9 cellular contexts compared by ENCODE assay signal in the genomic region with DNA sequence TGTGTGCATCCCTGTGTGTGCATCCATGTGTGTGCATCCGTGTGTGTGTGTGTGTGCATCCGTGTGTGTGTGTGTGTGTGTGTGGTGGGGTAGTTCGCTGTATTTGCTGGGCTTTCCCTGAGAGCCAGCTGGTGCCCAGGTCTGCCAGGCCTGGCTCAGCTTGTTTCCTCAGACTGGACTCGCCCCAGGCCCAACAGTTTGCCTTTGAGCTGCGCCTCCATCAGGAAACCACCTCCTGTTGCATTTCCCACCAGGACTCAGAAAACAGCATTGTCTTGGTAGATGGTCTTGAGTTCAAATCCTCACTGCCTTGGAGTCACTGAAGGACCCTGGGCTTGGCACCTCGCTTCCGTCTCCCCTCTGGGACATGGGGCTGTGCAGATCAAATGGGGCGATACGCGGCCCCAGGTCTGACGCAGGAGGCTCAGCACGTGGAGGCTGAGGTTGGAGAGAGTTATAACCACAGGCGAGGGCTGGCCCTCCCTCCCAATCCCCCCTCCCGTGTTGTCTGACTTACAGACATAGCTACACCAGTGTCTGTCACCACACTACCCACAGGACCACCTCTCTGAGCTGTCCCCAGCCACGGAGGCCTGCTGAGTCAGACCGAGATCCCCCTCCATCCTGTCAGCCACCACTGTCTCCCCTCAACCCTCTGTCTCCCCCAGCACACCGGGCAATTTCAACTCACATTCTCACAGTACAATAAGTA.
DNase-seq lines count a peak whose midpoint lies in the region; ATAC-seq and TF ChIP-seq lines count a peak whose summit lies in the region.
"Had no signal": no experiment of that assay in that cellular context is flagged by ENCODE, and none has a peak within 500 bp of the region (broad histone marks: within the 10 kb centered on the region; RNA-seq: fewer than 3 reads in every experiment).

No MANE protein-coding gene starts in this region.

- H3K27ac Mint-ChIP-seq in effector memory CD8-positive, alpha-beta T cell = peak overlapping the region; percentile 98 to 99
- H3K27ac Mint-ChIP-seq in stimulated activated memory B cell treated with anti-CD40 and anti-IgM and Interleukin-4, amounts not matched to agents 10 μg/mL and 1 μg/mL and 100 μg/mL, for 72 hours = peak overlapping the region; percentile 99

- no peak overlapping the region for H3K4me3 ChIP-seq in GM12864 (ENCODE audit: low read depth, low read length)
- H3K4me3 ChIP-seq: ascending aorta had no signal

- DNase-seq in GM12864 (ENCODE audit: low read depth) (peak; percentile 89), NCI-H526 treated with DMSO at 0.1 percent for 48 hours (lab: John Stamatoyannopoulos, UW) (no peak), hippocampal formation (lab: John Stamatoyannopoulos, UW) (no peak)
- DNase-seq in activated CD4-positive, CD25-positive, alpha-beta regulatory T cell treated with anti-CD3 and anti-CD28 coated beads, Interleukin-2, amount 50 U/mL, for 16 hours (ENCODE audit: low read depth, low spot score) = peak; percentile 63
- DNase-seq in effector memory CD8-positive, alpha-beta T cell = peak; percentile 83 to 87 (median 86)

- TF ChIP-seq CTCF in GM12864 (IDR thresholded peaks at IDR 0.05; ENCODE audit: low read depth, low read length, missing control alignments) = no peak

- no peaks in the 10 kb centered on the region for H3K9me3 Mint-ChIP-seq in effector memory CD8-positive, alpha-beta T cell
- no peaks in the 10 kb centered on the region for H3K9me3 Mint-ChIP-seq in stimulated activated memory B cell treated with anti-CD40 and anti-IgM and Interleukin-4, amounts not matched to agents 10 μg/mL and 1 μg/mL and 100 μg/mL, for 72 hours

- no peaks in the 10 kb centered on the region for H3K27me3 Mint-ChIP-seq in effector memory CD8-positive, alpha-beta T cell
- no peaks in the 10 kb centered on the region for H3K27me3 Mint-ChIP-seq in stimulated activated memory B cell treated with anti-CD40 and anti-IgM and Interleukin-4, amounts not matched to agents 10 μg/mL and 1 μg/mL and 100 μg/mL, for 72 hours

- H3K4me1 Mint-ChIP-seq in effector memory CD8-positive, alpha-beta T cell (ENCODE audit: low read depth in 2 of 2) = peaks cover 44 to 46% of the 10 kb centered on the region in 2 donors
- H3K4me1 Mint-ChIP-seq in stimulated activated memory B cell treated with anti-CD40 and anti-IgM and Interleukin-4, amounts not matched to agents 10 μg/mL and 1 μg/mL and 100 μg/mL, for 72 hours = peaks cover 74% of the 10 kb centered on the region

- H3K36me3 Mint-ChIP-seq in effector memory CD8-positive, alpha-beta T cell (ENCODE audit: insufficient read depth) = peaks cover 32% of the 10 kb centered on the region
- peaks cover 11% of the 10 kb centered on the region for H3K36me3 Mint-ChIP-seq in stimulated activated memory B cell treated with anti-CD40 and anti-IgM and Interleukin-4, amounts not matched to agents 10 μg/mL and 1 μg/mL and 100 μg/mL, for 72 hours

- H3K4me3 Mint-ChIP-seq in effector memory CD8-positive, alpha-beta T cell = peak overlapping the region; percentile 65 to 71
- H3K4me3 Mint-ChIP-seq in stimulated activated memory B cell treated with anti-CD40 and anti-IgM and Interleukin-4, amounts not matched to agents 10 μg/mL and 1 μg/mL and 100 μg/mL, for 72 hours = peak overlapping the region; percentile 6

- ATAC-seq in HG02588 (IDR thresholded peaks at IDR 0.05; ENCODE audit: unreplicated experiment) = peak; percentile 57
- peak; percentile 77 for ATAC-seq in effector memory CD8-positive, alpha-beta T cell (replicated peaks)
- peak; percentile 87 for ATAC-seq in stimulated activated memory B cell treated with anti-CD40 and anti-IgM and Interleukin-4, amounts not matched to agents 10 μg/mL and 1 μg/mL and 100 μg/mL, for 72 hours
- ATAC-seq in HG03196 (IDR thresholded peaks at IDR 0.05; ENCODE audit: unreplicated experiment) = no peak

Comparison
In these comparisons a context has a peak if more than half of its experiments do, and no peak if none do; other contexts are left out.
1. DNase-seq: peak in GM12864 (single experiment), activated CD4-positive, CD25-positive, alpha-beta regulatory T cell treated with anti-CD3 and anti-CD28 coated beads, Interleukin-2, amount 50 U/mL, for 16 hours (single experiment) and effector memory CD8-positive, alpha-beta T cell (3 of 3); none in NCI-H526 treated with DMSO at 0.1 percent for 48 hours (single experiment) and hippocampal formation (0 of 2).